In genomic region chr5:110625376-110625999, GRCh38 we compare ENCODE assay signal across 10 cellular contexts.
DNase-seq lines count a peak whose midpoint lies in the region; ATAC-seq, FAIRE-seq and TF ChIP-seq lines count a peak whose summit lies in the region.
"Had no signal": no experiment of that assay in that cellular context is flagged by ENCODE, and none has a peak within 500 bp of the region (broad histone marks: within the 10 kb centered on the region; RNA-seq: fewer than 3 reads in every experiment).

No MANE protein-coding gene starts in this region.

- no peak for ATAC-seq in stimulated activated naive CD8-positive, alpha-beta T cell treated with anti-CD3 and anti-CD28 coated beads, Interleukin-15, amount 100 ng/mL, for 72 hours
- ATAC-seq in HG02798 (IDR thresholded peaks at IDR 0.05; ENCODE audit: poor library complexity, unreplicated experiment), result no peak

- H2AFZ ChIP-seq in Loucy (ENCODE audit: low read length), result no peak overlapping the region

- no peaks in the 10 kb centered on the region for H3K9me3 ChIP-seq in Loucy (ENCODE audit: insufficient read depth, low read depth, low read length)

- H3K4me3 ChIP-seq in Loucy (ENCODE audit: low read length, poor library complexity, severe bottlenecking), result no peak overlapping the region
- H3K4me3 ChIP-seq: lung had no signal

- H3K4me1 Mint-ChIP-seq in glutamatergic neuron (ENCODE audit: low read depth, unreplicated experiment), result no peaks in the 10 kb centered on the region
- H3K4me1 Mint-ChIP-seq in stimulated activated naive CD8-positive, alpha-beta T cell treated with anti-CD3 and anti-CD28 coated beads, Interleukin-15, amount 100 ng/mL, for 72 hours, result no peaks in the 10 kb centered on the region

- no peaks in the 10 kb centered on the region for H3F3A ChIP-seq in Loucy (ENCODE audit: low read depth)

- H3K27me3 Mint-ChIP-seq in glutamatergic neuron (ENCODE audit: unreplicated experiment), result no peaks in the 10 kb centered on the region
- peaks cover 8% of the 10 kb centered on the region for H3K27me3 Mint-ChIP-seq in stimulated activated naive CD8-positive, alpha-beta T cell treated with anti-CD3 and anti-CD28 coated beads, Interleukin-15, amount 100 ng/mL, for 72 hours
- H3K27me3 Mint-ChIP-seq: IgD-negative memory B cell had no signal

- H3K79me2 ChIP-seq in Loucy (ENCODE audit: insufficient read depth, low read length), result no peaks in the 10 kb centered on the region

- FAIRE-seq in TTC549 (lab: Jason Lieb, UNC), result peak; percentile 58

- no peaks in the 10 kb centered on the region for H3K4me1 ChIP-seq in Loucy (ENCODE audit: insufficient read depth, low read length, poor library complexity, severe bottlenecking)

- TF ChIP-seq CTCF in Loucy (conservative IDR thresholded peaks at IDR 0.05; ENCODE audit: low read length) (peak; percentile 52), glutamatergic neuron (IDR thresholded peaks at IDR 0.05; ENCODE audit: partially characterized antibody, unreplicated experiment) (peak; percentile 86)

- H4K20me1 ChIP-seq in Loucy (ENCODE audit: insufficient read depth, low read length, poor library complexity, severe bottlenecking), result no peaks in the 10 kb centered on the region

- no peak overlapping the region for H3K4me3 Mint-ChIP-seq in glutamatergic neuron (ENCODE audit: unreplicated experiment)
- H3K4me3 Mint-ChIP-seq in stimulated activated naive CD8-positive, alpha-beta T cell treated with anti-CD3 and anti-CD28 coated beads, Interleukin-15, amount 100 ng/mL, for 72 hours, result no peak overlapping the region
- H3K4me3 Mint-ChIP-seq: IgD-negative memory B cell had no signal

- H3K27ac Mint-ChIP-seq in glutamatergic neuron (ENCODE audit: unreplicated experiment), result no peak overlapping the region
- no peak overlapping the region for H3K27ac Mint-ChIP-seq in stimulated activated naive CD8-positive, alpha-beta T cell treated with anti-CD3 and anti-CD28 coated beads, Interleukin-15, amount 100 ng/mL, for 72 hours
- H3K27ac Mint-ChIP-seq: IgD-negative memory B cell had no signal

- no peaks in the 10 kb centered on the region for H3K36me3 Mint-ChIP-seq in glutamatergic neuron (ENCODE audit: unreplicated experiment)
- H3K36me3 Mint-ChIP-seq: IgD-negative memory B cell had no signal

- no peaks in the 10 kb centered on the region for H3K9me3 Mint-ChIP-seq in glutamatergic neuron (ENCODE audit: unreplicated experiment)
- H3K9me3 Mint-ChIP-seq in stimulated activated naive CD8-positive, alpha-beta T cell treated with anti-CD3 and anti-CD28 coated beads, Interleukin-15, amount 100 ng/mL, for 72 hours, result no peaks in the 10 kb centered on the region
- H3K9me3 Mint-ChIP-seq: IgD-negative memory B cell had no signal

- H3K9me2 ChIP-seq in Loucy (replicated peaks; ENCODE audit: low read depth, low read length), result no peaks in the 10 kb centered on the region

- H3K27me3 ChIP-seq in Loucy (ENCODE audit: insufficient read depth, low read length, poor library complexity, severe bottlenecking), result no peaks in the 10 kb centered on the region

- no peak overlapping the region for H3K9ac ChIP-seq in Loucy (ENCODE audit: low read depth, low read length, poor library complexity, severe bottlenecking)

- DNase-seq in DMS53 treated with DMSO at 0.1 percent for 48 hours (lab: John Stamatoyannopoulos, UW; ENCODE audit: unreplicated experiment), result peak; percentile 57
- no peak for DNase-seq in glutamatergic neuron
- no peak for DNase-seq in stimulated activated naive CD8-positive, alpha-beta T cell treated with anti-CD3 and anti-CD28 coated beads, Interleukin-15, amount 100 ng/mL, for 72 hours
- DNase-seq in 8988T, result no peak
- DNase-seq in activated naive CD4-positive, alpha-beta T cell (lab: John Stamatoyannopoulos, UW), result no peak

- no peaks in the 10 kb centered on the region for H3K36me3 ChIP-seq in Loucy (ENCODE audit: insufficient read depth, low read length)

- H3K4me2 ChIP-seq in Loucy (ENCODE audit: low read depth, low read length, poor library complexity, severe bottlenecking), result no peak overlapping the region
